20 cellular contexts compared by ENCODE assay signal in genomic region chr7:50552139-50552538, GRCh38. TPM values are rescaled to one million over a fixed set of nuclear protein-coding genes. Genes with fewer than 3 reads are reported as not detected.
DNase-seq lines count a peak whose midpoint lies in the region; ATAC-seq and TF ChIP-seq lines count a peak whose summit lies in the region.
"Had no signal": no experiment of that assay in that cellular context is flagged by ENCODE, and none has a peak within 500 bp of the region (broad histone marks: within the 10 kb centered on the region; RNA-seq: fewer than 3 reads in every experiment).

No MANE protein-coding gene starts in this region.

- H3K36me3 ChIP-seq in colonic mucosa: no peaks in the 10 kb centered on the region
- H3K36me3 ChIP-seq in upper lobe of right lung: no peaks in the 10 kb centered on the region
- H3K36me3 ChIP-seq: brain microvascular endothelial cell, gastroesophageal sphincter, right atrium auricular region, uterus had no signal

- ATAC-seq in left cardiac atrium (no peak), upper lobe of right lung (peak; percentile 86), GM19395 (IDR thresholded peaks at IDR 0.05; ENCODE audit: unreplicated experiment) (no peak)
- ATAC-seq: activated T-cell treated with anti-CD3 and anti-CD28 coated beads, Interleukin-2, amount 50 U/mL, for 4 hours; gastroesophageal sphincter; natural killer cell treated with Interleukin-12 subunit alpha and Interleukin-12 subunit beta and Interleukin-15 and Interleukin-18, amount 100 ng/mL, for 72 hours had no signal

- H3K9ac ChIP-seq in colonic mucosa (ENCODE audit: low read depth in 2 of 2, low read length in 2 of 2): no peak overlapping the region

- no peak for TF ChIP-seq CTCF in colonic mucosa (IDR thresholded peaks at IDR 0.05)
- TF ChIP-seq CTCF in upper lobe of right lung (IDR thresholded peaks at IDR 0.05): no peak

- H3K9me3 ChIP-seq in colonic mucosa (no peaks in the 10 kb centered on the region), upper lobe of right lung (no peaks in the 10 kb centered on the region)
- H3K9me3 ChIP-seq: gastroesophageal sphincter, right atrium auricular region, uterus had no signal

- H3K27ac ChIP-seq in colonic mucosa (no peak overlapping the region), upper lobe of right lung (no peak overlapping the region)
- H3K27ac ChIP-seq: brain microvascular endothelial cell, epithelial cell of prostate, gastroesophageal sphincter, right atrium auricular region, SK-N-MC, uterus had no signal

- H3K4me3 ChIP-seq in colonic mucosa: no peak overlapping the region
- H3K4me3 ChIP-seq in upper lobe of right lung: no peak overlapping the region
- H3K4me3 ChIP-seq: gastroesophageal sphincter, right atrium auricular region, SK-N-MC, uterus had no signal

- H3K27me3 ChIP-seq in colonic mucosa (no peaks in the 10 kb centered on the region), upper lobe of right lung (no peaks in the 10 kb centered on the region)
- H3K27me3 ChIP-seq: right atrium auricular region, uterus had no signal

- no peaks in the 10 kb centered on the region for H3K4me1 ChIP-seq in colonic mucosa
- peaks cover 5% of the 10 kb centered on the region for H3K4me1 ChIP-seq in upper lobe of right lung
- H3K4me1 ChIP-seq: right atrium auricular region, uterus had no signal

- intact Hi-C loops in cardiac septum (cut with DNase I) (no loop called here), left cardiac atrium (cut with DNase I) (no loop called here), colonic mucosa (cut with DNase I) (no loop called here), upper lobe of right lung (cut with DNase I) (no loop called here)

- DNase-seq in cardiac septum (ENCODE audit: low spot score): peak; percentile 61
- no peak for DNase-seq in left cardiac atrium
- DNase-seq in NCI-H2196 treated with DMSO at 0.1 percent for 48 hours (lab: John Stamatoyannopoulos, UW; ENCODE audit: unreplicated experiment): peak; percentile 92
- DNase-seq in colonic mucosa: peak; percentile 15
- DNase-seq in upper lobe of right lung: no peak
- no peak for DNase-seq in mucosa of gallbladder (ENCODE audit: low spot score)
- no peak for DNase-seq in NCI-H2171 treated with DMSO at 0.1 percent for 48 hours (lab: John Stamatoyannopoulos, UW)
- DNase-seq: activated T-cell treated with anti-CD3 and anti-CD28 coated beads, Interleukin-2, amount 50 U/mL, for 4 hours; brain microvascular endothelial cell; dermis blood vessel endothelial cell; NCI-H1048; PC-3; uterus had no signal

RNA-seq across cellular contexts. Expression of gene DDC, which starts 13.1 kb away (rescaled TPM):
- total RNA-seq in cardiac septum (not detected), left cardiac atrium (not detected), colonic mucosa (10 to 100 TPM; 85.4 to 90.2 TPM), upper lobe of right lung (3.1 TPM), mucosa of gallbladder (1.7 TPM)
- total RNA-seq: Daoy; gastroesophageal sphincter; natural killer cell treated with Interleukin-12 subunit alpha and Interleukin-12 subunit beta and Interleukin-15 and Interleukin-18, amount 100 ng/mL, for 72 hours; PC-3; right atrium auricular region; uterus had no signal

Comparison
In these comparisons a context has a peak if more than half of its experiments do, and no peak if none do; other contexts are left out.
1. DNase-seq: peak in cardiac septum (single experiment), NCI-H2196 treated with DMSO at 0.1 percent for 48 hours (single experiment) and colonic mucosa (single experiment); none in left cardiac atrium (single experiment), upper lobe of right lung (single experiment), mucosa of gallbladder (single experiment) and NCI-H2171 treated with DMSO at 0.1 percent for 48 hours (single experiment).
2. RNA of gene DDC, which starts 13.1 kb away (total RNA-seq): 85.4 to 90.2 TPM in colonic mucosa; 3.1 TPM in upper lobe of right lung (single experiment), 1.7 TPM in mucosa of gallbladder (single experiment), not detected in cardiac septum (single experiment) and not detected in left cardiac atrium; every median in the first group is over 10 times any median in the second.